18 cellular contexts compared by ENCODE assay signal in genomic region chr2:226187601-226188000, GRCh38.
DNase-seq lines count a peak whose midpoint lies in the region; ATAC-seq and TF ChIP-seq lines count a peak whose summit lies in the region.
"Had no signal": no experiment of that assay in that cellular context is flagged by ENCODE, and none has a peak within 500 bp of the region (broad histone marks: within the 10 kb centered on the region; RNA-seq: fewer than 3 reads in every experiment).

No MANE protein-coding gene starts in this region.

- H3K4me1 ChIP-seq in foreskin keratinocyte, result peaks cover 29% of the 10 kb centered on the region

- no peaks in the 10 kb centered on the region for H3K27me3 ChIP-seq in foreskin keratinocyte
- H3K27me3 ChIP-seq: left lung had no signal

- H3K4me3 Mint-ChIP-seq in activated CD4-positive, alpha-beta T cell treated with anti-CD3 and anti-CD28 coated beads, Interleukin-2, amount 10 ng/mL, durations not matched to agents 24 days and 14 days, result no peak overlapping the region
- H3K4me3 Mint-ChIP-seq: central memory CD8-positive, alpha-beta T cell had no signal

- H3K27ac ChIP-seq in foreskin keratinocyte, result peak overlapping the region; percentile 50
- H3K27ac ChIP-seq: left lung, thoracic aorta had no signal

- H3K4me1 Mint-ChIP-seq in activated CD4-positive, alpha-beta T cell treated with anti-CD3 and anti-CD28 coated beads, Interleukin-2, amount 10 ng/mL, durations not matched to agents 24 days and 14 days, result no peaks in the 10 kb centered on the region
- H3K4me1 Mint-ChIP-seq: central memory CD8-positive, alpha-beta T cell had no signal

- H3K27me3 Mint-ChIP-seq in activated CD4-positive, alpha-beta T cell treated with anti-CD3 and anti-CD28 coated beads, Interleukin-2, amount 10 ng/mL, durations not matched to agents 24 days and 14 days, result peaks cover 2% of the 10 kb centered on the region
- H3K27me3 Mint-ChIP-seq: central memory CD8-positive, alpha-beta T cell had no signal

- ATAC-seq in foreskin keratinocyte (no peak), GM21367 (IDR thresholded peaks at IDR 0.05; ENCODE audit: unreplicated experiment) (no peak), HG03159 (IDR thresholded peaks at IDR 0.05; ENCODE audit: unreplicated experiment) (no peak)
- ATAC-seq: left lung had no signal

- DNase-seq in A172 (ENCODE audit: low spot score) (peak; percentile 20), GM04504 (ENCODE audit: low read depth) (peak; percentile 82), amniotic epithelial cell (ENCODE audit: low read depth) (peak; percentile 73), foreskin keratinocyte (peak in 1 of 2 donors; percentile 56), T-helper 2 cell (no peak)
- DNase-seq in activated CD4-positive, alpha-beta T cell treated with anti-CD3 and anti-CD28 coated beads, Interleukin-2, amount 10 ng/mL, durations not matched to agents 24 days and 14 days, result no peak
- DNase-seq: activated CD4-positive, alpha-beta T cell treated with anti-CD3 and anti-CD28 coated beads for 48 hours; activated naive CD4-positive, alpha-beta T cell treated with anti-CD3 and anti-CD28 coated beads, Interleukin-2, amount 50 U/mL, for 16 hours; activated T-cell treated with anti-CD3 and anti-CD28 coated beads for 4 hours; AML-193; KBM-7; left lung; NCI-H1417 treated with DMSO at 0.1 percent for 48 hours; NCI-H345 had no signal

- no peak overlapping the region for H3K27ac Mint-ChIP-seq in activated CD4-positive, alpha-beta T cell treated with anti-CD3 and anti-CD28 coated beads, Interleukin-2, amount 10 ng/mL, durations not matched to agents 24 days and 14 days

- intact Hi-C loops in activated CD4-positive, alpha-beta T cell treated with anti-CD3 and anti-CD28 coated beads, Interleukin-2, amount 10 ng/mL, durations not matched to agents 24 days and 14 days (cut with micrococcal nuclease), result no loop called here

- no peak for TF ChIP-seq CTCF in foreskin keratinocyte (conservative IDR thresholded peaks at IDR 0.05)

- no peaks in the 10 kb centered on the region for H3K9me3 Mint-ChIP-seq in activated CD4-positive, alpha-beta T cell treated with anti-CD3 and anti-CD28 coated beads, Interleukin-2, amount 10 ng/mL, durations not matched to agents 24 days and 14 days

- no peaks in the 10 kb centered on the region for H3K36me3 Mint-ChIP-seq in activated CD4-positive, alpha-beta T cell treated with anti-CD3 and anti-CD28 coated beads, Interleukin-2, amount 10 ng/mL, durations not matched to agents 24 days and 14 days (ENCODE audit: low read depth)

Comparison
In these comparisons a context has a peak if more than half of its experiments do, and no peak if none do; other contexts are left out.
1. DNase-seq: peak in A172 (single experiment), GM04504 (single experiment) and amniotic epithelial cell (single experiment); none in activated CD4-positive, alpha-beta T cell treated with anti-CD3 and anti-CD28 coated beads, Interleukin-2, amount 10 ng/mL, durations not matched to agents 24 days and 14 days (single experiment) and T-helper 2 cell (0 of 5).